In genomic region chr5:79149432-79149831, GRCh38 we compare ENCODE assay signal across 1 cellular context.
TF ChIP-seq lines count a peak whose summit lies in the region.

No MANE protein-coding gene starts in this region.

TF ChIP-seq in GM23338, 12 proteins besides CTCF, POLR2A, EP300 and RAD21 (continued from another document):
- TF ChIP-seq REST (IDR thresholded peaks at IDR 0.05; ENCODE audit: unreplicated experiment): no peak
- TF ChIP-seq NANOG (IDR thresholded peaks at IDR 0.05; ENCODE audit: borderline replicate concordance): no peak
- TF ChIP-seq JUNB (IDR thresholded peaks at IDR 0.05; ENCODE audit: unreplicated experiment): no peak
- TF ChIP-seq ZNF114 (CRISPR knock-in tag; IDR thresholded peaks at IDR 0.05): no peak
- no peak for TF ChIP-seq STAT1 (IDR thresholded peaks at IDR 0.05; ENCODE audit: unreplicated experiment)
- TF ChIP-seq EZH2phosphoT487 (IDR thresholded peaks at IDR 0.05; ENCODE audit: unreplicated experiment): no peak
